ENCODE assay signal across 23 cellular contexts in the genomic region with DNA sequence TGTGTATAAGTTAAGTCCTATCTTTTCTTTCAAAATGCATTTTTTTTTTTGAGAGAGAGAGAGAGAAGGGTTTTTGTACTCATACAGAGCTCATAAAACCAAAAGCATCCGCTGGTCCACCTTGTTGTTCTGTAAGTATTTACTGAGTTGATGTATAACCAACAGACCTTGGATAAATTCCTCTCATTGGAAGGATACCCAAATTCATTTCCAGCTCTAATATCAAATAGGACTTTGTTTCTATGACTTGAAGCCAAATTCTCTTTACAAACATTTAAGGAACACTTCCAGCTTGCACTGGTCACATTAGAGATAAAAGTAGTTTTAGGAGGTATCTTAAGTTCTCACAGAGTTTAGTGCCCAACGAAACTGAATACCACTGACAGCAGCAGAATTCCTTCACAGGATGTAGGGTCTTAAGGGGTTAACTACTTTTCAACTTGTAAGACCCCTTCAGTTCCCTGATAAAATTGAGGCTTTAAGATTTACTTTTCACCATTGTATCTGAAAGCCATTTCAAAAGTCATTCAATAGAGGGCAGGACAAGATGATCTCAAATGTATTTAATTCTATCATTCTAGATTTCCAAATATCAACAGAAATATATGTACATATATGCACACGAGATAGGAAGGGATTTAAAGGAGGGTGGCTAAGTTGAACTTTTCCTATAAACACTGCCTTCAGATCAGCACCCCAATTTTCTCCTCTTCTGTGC.
DNase-seq lines count a peak whose midpoint lies in the region; ATAC-seq, FAIRE-seq and TF ChIP-seq lines count a peak whose summit lies in the region.
"Had no signal": no experiment of that assay in that cellular context is flagged by ENCODE, and none has a peak within 500 bp of the region (broad histone marks: within the 10 kb centered on the region; RNA-seq: fewer than 3 reads in every experiment).

No MANE protein-coding gene starts in this region.

- TF ChIP-seq POLR2A in HepG2 (IDR thresholded peaks at IDR 0.05; ENCODE audit: insufficient read depth in 1 of 2, low read depth in 2 of 2, low read length in 2 of 2) = no peak
- no peak for TF ChIP-seq POLR2A in right lobe of liver (IDR thresholded peaks at IDR 0.05)
- no peak for TF ChIP-seq POLR2A in esophagus squamous epithelium (IDR thresholded peaks at IDR 0.05)

- H3K27ac ChIP-seq in liver (ENCODE audit: low read depth in 1 of 2, low read length in 2 of 2) (peak overlapping the region in 1 of 2 donors; percentile 25), HepG2 (ENCODE audit: extremely low read length, insufficient read depth, low read length) (no peak overlapping the region), iPS-20b (ENCODE audit: low read length) (no peak overlapping the region), right lobe of liver (no peak overlapping the region), esophagus squamous epithelium (no peak overlapping the region)
- H3K27ac ChIP-seq: 22Rv1; A549; BLaER1 treated with 17β-estradiol and CSF1 and Interleukin-3, amounts not matched to agents 10 nM and 100 nM; C4-2B had no signal

- TF ChIP-seq EP300 in HepG2 (IDR thresholded peaks at IDR 0.05; ENCODE audit: low read depth in 2 of 2, low read length in 2 of 2) (no peak), HepG2 (CRISPR knock-in tag; IDR thresholded peaks at IDR 0.05; ENCODE audit: borderline replicate concordance) (no peak)

- H3K9me3 ChIP-seq in liver (ENCODE audit: control insufficient read depth in 4 of 4, low read length in 3 of 4) (no peaks in the 10 kb centered on the region), HepG2 (ENCODE audit: low read length) (no peaks in the 10 kb centered on the region), iPS-20b (ENCODE audit: insufficient read depth, low read depth, low read length) (no peaks in the 10 kb centered on the region), right lobe of liver (no peaks in the 10 kb centered on the region), esophagus squamous epithelium (no peaks in the 10 kb centered on the region)
- H3K9me3 ChIP-seq: A549; BLaER1 treated with 17β-estradiol and CSF1 and Interleukin-3, amounts not matched to agents 10 nM and 100 nM; Caco-2 had no signal

- peaks cover 2 to 13% (median 10%) of the 10 kb centered on the region in 4 donors for H3K4me1 ChIP-seq in liver (ENCODE audit: control insufficient read depth in 4 of 4, insufficient read depth in 4 of 4, low read length in 3 of 4)
- no peaks in the 10 kb centered on the region for H3K4me1 ChIP-seq in HepG2 (ENCODE audit: insufficient read depth, low read length)
- H3K4me1 ChIP-seq in iPS-20b (ENCODE audit: insufficient read depth, low read length) = peaks cover 26% of the 10 kb centered on the region
- peaks cover 0 to 15% (median 6%) of the 10 kb centered on the region in 4 donors for H3K4me1 ChIP-seq in right lobe of liver
- H3K4me1 ChIP-seq in esophagus squamous epithelium = no peaks in the 10 kb centered on the region
- H3K4me1 ChIP-seq: A549; BLaER1 treated with 17β-estradiol and CSF1 and Interleukin-3, amounts not matched to agents 10 nM and 100 nM; Caco-2 had no signal

- no peaks in the 10 kb centered on the region for H4K20me1 ChIP-seq in HepG2 (ENCODE audit: insufficient read depth, low read length)
- H4K20me1 ChIP-seq: BLaER1 treated with 17β-estradiol and CSF1 and Interleukin-3, amounts not matched to agents 10 nM and 100 nM had no signal

- H3K27me3 Mint-ChIP-seq in WTC11 (ENCODE audit: low read depth) = no peaks in the 10 kb centered on the region
- H3K27me3 Mint-ChIP-seq: B cell; CD4-positive, alpha-beta T cell had no signal

- peak in 1 of 2 donors; percentile 32 for TF ChIP-seq RAD21 in liver (IDR thresholded peaks at IDR 0.05)
- no peak for TF ChIP-seq RAD21 in HepG2 (CRISPR knock-in tag; IDR thresholded peaks at IDR 0.05)

- TF ChIP-seq CTCF in liver (IDR thresholded peaks at IDR 0.05; ENCODE audit: low read depth, low read length, missing input control) = no peak
- TF ChIP-seq CTCF in HepG2 (CRISPR knock-in tag; IDR thresholded peaks at IDR 0.05) = no peak
- no peak for TF ChIP-seq CTCF in WTC11 (IDR thresholded peaks at IDR 0.05)
- peak in 2 of 4 donors; percentile 9 to 19 for TF ChIP-seq CTCF in right lobe of liver (IDR thresholded peaks at IDR 0.05)
- TF ChIP-seq CTCF in esophagus squamous epithelium (IDR thresholded peaks at IDR 0.05) = no peak

- no peak overlapping the region for H2AFZ ChIP-seq in HepG2 (ENCODE audit: low read length)

- 20% methylated on average over 3 of the region's 3 CpGs for WGBS in liver
- WGBS in HepG2 (ENCODE audit: low lambda C conversion rate) = 2% methylated on average over 3 of the region's 3 CpGs
- WGBS in right lobe of liver (ENCODE audit: insufficient coverage, low coverage, low lambda C conversion rate, missing lambda C conversion rate) = 15% methylated on average over 3 of the region's 3 CpGs
- WGBS in esophagus squamous epithelium, 2 donors = 58 to 60% methylated on average over 3 of the region's 3 CpGs

- peaks cover 42% of the 10 kb centered on the region for H3K4me1 Mint-ChIP-seq in WTC11
- H3K4me1 Mint-ChIP-seq: B cell had no signal

- no peak for ATAC-seq in HepG2
- no peak for ATAC-seq in WTC11
- peak; percentile 83 to 97 (median 90) for ATAC-seq in right lobe of liver
- no peak for ATAC-seq in GM18909 (IDR thresholded peaks at IDR 0.05; ENCODE audit: poor library complexity, unreplicated experiment)
- ATAC-seq: A549; CD8-positive, alpha-beta T cell had no signal

- FAIRE-seq in HepG2 (lab: Jason Lieb, UNC) = no peak
- FAIRE-seq: A549, D721Med, G401.6, GM12891 had no signal

- no peak overlapping the region for H3K4me3 Mint-ChIP-seq in WTC11
- H3K4me3 Mint-ChIP-seq: B cell; CD4-positive, alpha-beta T cell; CD8-positive, alpha-beta T cell had no signal

- BruUV-seq in HepG2 (replicated peaks; lab: Mats Ljungman, UMichigan) = no TSS peak

- no peaks in the 10 kb centered on the region for H3K9me3 Mint-ChIP-seq in WTC11
- H3K9me3 Mint-ChIP-seq: CD4-positive, alpha-beta T cell; CD8-positive, alpha-beta T cell had no signal

- H3K9ac ChIP-seq in liver (ENCODE audit: low read depth in 1 of 2, low read length in 2 of 2) = no peak overlapping the region
- no peak overlapping the region for H3K9ac ChIP-seq in HepG2 (ENCODE audit: insufficient read depth, low read depth, low read length)
- H3K9ac ChIP-seq in iPS-20b (ENCODE audit: low read depth, low read length) = no peak overlapping the region
- H3K9ac ChIP-seq: BLaER1 treated with 17β-estradiol and CSF1 and Interleukin-3, amounts not matched to agents 10 nM and 100 nM had no signal

- H3K27ac Mint-ChIP-seq in WTC11 = peak overlapping the region; percentile 61; the same call in 1 of the 2 replicates
- H3K27ac Mint-ChIP-seq: B cell; CD4-positive, alpha-beta T cell; CD8-positive, alpha-beta T cell had no signal

- DNase-seq in HepG2 (ENCODE audit: low spot score) (no peak), WTC11 (ENCODE audit: low spot score) (no peak), right lobe of liver (no peak), esophagus squamous epithelium (lab: John Stamatoyannopoulos, UW) (no peak), NCI-H1436 (lab: John Stamatoyannopoulos, UW) (no peak)
- DNase-seq: AML-193; Caco-2; Calu3; CD4-positive, alpha-beta T cell; CD8-positive, alpha-beta T cell; DMS79 treated with DMSO at 0.1 percent for 48 hours; GF-D8 had no signal

- CTCF ChIA-PET in HepG2 (lab: Yijun Ruan, JAX; ENCODE audit: low intra/inter-chr PET ratio, low total read pairs) = no interaction called here
- CTCF ChIA-PET in WTC11 (lab: Charles Lee) = interaction anchor here (0.7 kb wide), 1 partner anchor 872 kb away, joined by 3 read pairs; no protein-coding TSS in a partner anchor

- H3K36me3 ChIP-seq in liver (ENCODE audit: control insufficient read depth in 4 of 4, insufficient read depth in 3 of 4, low read depth in 1 of 4, low read length in 3 of 4) (no peaks in the 10 kb centered on the region), HepG2 (replicated peaks in 1 of 2; ENCODE audit: control insufficient read depth in 1 of 2, insufficient read depth in 2 of 2, low read length in 2 of 2) (no peaks in the 10 kb centered on the region), iPS-20b (ENCODE audit: insufficient read depth, low read depth, low read length) (no peaks in the 10 kb centered on the region), right lobe of liver (no peaks in the 10 kb centered on the region), esophagus squamous epithelium (no peaks in the 10 kb centered on the region)
- H3K36me3 ChIP-seq: BLaER1 treated with 17β-estradiol and CSF1 and Interleukin-3, amounts not matched to agents 10 nM and 100 nM had no signal

- POLR2A ChIA-PET in HepG2 (lab: Yijun Ruan, JAX) = no interaction called here
- POLR2A ChIA-PET in WTC11 (lab: Charles Lee) = no interaction called here

- in situ Hi-C loops in HepG2 (cut with HindIII; ENCODE audit: extremely low pct_ligation_motif_present, low pct_unique_long_range_greater_than_20kb) = no loop called here

- no peaks in the 10 kb centered on the region for H3K79me2 ChIP-seq in HepG2 (ENCODE audit: insufficient read depth, low read length)

- H3K4me3 ChIP-seq in liver (ENCODE audit: low read depth in 1 of 3, low read length in 3 of 3) (no peak overlapping the region), HepG2 (replicated peaks in 1 of 3; ENCODE audit: insufficient read depth in 1 of 3, low read depth in 2 of 3, low read length in 3 of 3) (no peak overlapping the region), iPS-20b (ENCODE audit: low read length) (0 out of 2 replicates have a peak overlapping the region, but pooled peaks have one; percentile 15), right lobe of liver (peak overlapping the region in 2 of 3 donors; percentile 8 to 14), esophagus squamous epithelium (no peak overlapping the region)
- H3K4me3 ChIP-seq: A549; BLaER1 treated with 17β-estradiol and CSF1 and Interleukin-3, amounts not matched to agents 10 nM and 100 nM had no signal

- no peak overlapping the region for H3K4me2 ChIP-seq in HepG2 (ENCODE audit: low read depth, low read length)
- H3K4me2 ChIP-seq: A549; BLaER1 treated with 17β-estradiol and CSF1 and Interleukin-3, amounts not matched to agents 10 nM and 100 nM had no signal

- intact Hi-C loops in HepG2 (cut with micrococcal nuclease; ENCODE audit: unreplicated experiment) = no loop called here
- intact Hi-C loops in right lobe of liver (cut with DNase I) = no loop called here
- intact Hi-C loops in esophagus squamous epithelium (cut with DNase I) = no loop called here

- H3K27me3 ChIP-seq in liver (ENCODE audit: control insufficient read depth in 4 of 4, insufficient read depth in 4 of 4, low read length in 3 of 4) = no peaks in the 10 kb centered on the region
- 0 out of 5 replicates have a peak, but pooled peaks cover 0 to 2% of the 10 kb centered on the region in 2 experiments for H3K27me3 ChIP-seq in HepG2 (ENCODE audit: control insufficient read depth in 1 of 2, insufficient read depth in 2 of 2, low read length in 2 of 2)
- no peaks in the 10 kb centered on the region for H3K27me3 ChIP-seq in iPS-20b (ENCODE audit: insufficient read depth, low read length)
- no peaks in the 10 kb centered on the region for H3K27me3 ChIP-seq in right lobe of liver
- no peaks in the 10 kb centered on the region for H3K27me3 ChIP-seq in esophagus squamous epithelium
- H3K27me3 ChIP-seq: BLaER1 treated with 17β-estradiol and CSF1 and Interleukin-3, amounts not matched to agents 10 nM and 100 nM had no signal

- H3K36me3 Mint-ChIP-seq in WTC11 = no peaks in the 10 kb centered on the region
- H3K36me3 Mint-ChIP-seq: CD8-positive, alpha-beta T cell had no signal

TF ChIP-seq in HepG2, 621 proteins besides CTCF, POLR2A, EP300 and RAD21 (continues in another document):
- no peak for TF ChIP-seq SP2 (CRISPR knock-in tag; IDR thresholded peaks at IDR 0.05)

Comparison
In these comparisons a context has a peak if more than half of its experiments do, and no peak if none do; other contexts are left out.
1. H3K4me3 ChIP-seq: peak in iPS-20b (single experiment) and right lobe of liver (2 of 3); none in liver (0 of 3), HepG2 (0 of 3) and esophagus squamous epithelium (0 of 4).
2. ATAC-seq: peak in right lobe of liver (4 of 4); none in HepG2 (single experiment), WTC11 (single experiment) and GM18909 (single experiment).